ENCODE assay signal across 16 cellular contexts in the genomic region with DNA sequence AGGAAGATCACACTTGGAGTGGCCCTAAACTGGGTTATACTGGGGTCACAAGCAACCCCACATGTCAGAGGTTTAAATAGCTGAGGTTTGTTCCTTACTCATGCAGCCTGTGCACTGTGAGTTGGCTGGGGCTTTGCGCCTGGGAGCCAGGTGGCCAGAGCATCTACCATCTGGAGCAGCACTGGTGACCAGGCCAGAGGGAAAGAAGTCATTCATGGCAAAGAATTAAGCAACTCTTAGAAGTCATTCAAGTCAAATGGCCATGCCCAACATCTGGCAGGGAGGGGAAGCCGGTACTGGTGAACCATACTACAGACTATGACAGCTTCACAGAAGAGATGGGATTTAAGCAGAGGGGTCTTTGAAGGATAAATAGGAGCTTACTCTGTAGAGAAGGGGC.
DNase-seq lines count a peak whose midpoint lies in the region; ATAC-seq lines count a peak whose summit lies in the region.
"Had no signal": no experiment of that assay in that cellular context is flagged by ENCODE, and none has a peak within 500 bp of the region (broad histone marks: within the 10 kb centered on the region; RNA-seq: fewer than 3 reads in every experiment).

No MANE protein-coding gene starts in this region.

- peaks cover 0 to 4% of the 10 kb centered on the region in 2 donors for H3K27me3 Mint-ChIP-seq in CD8-positive, alpha-beta memory T cell
- no peaks in the 10 kb centered on the region for H3K27me3 Mint-ChIP-seq in dendritic cell treated with granulocyte-macrophage colony-stimulating factor and Interleukin-4, amounts not matched to agents 40 ng/mL and 50 ng/mL, for 4 days

- POLR2A ChIA-PET in CD8-positive, alpha-beta memory T cell (lab: Charles Lee) = no interaction called here

- intact Hi-C loops in dendritic cell treated with granulocyte-macrophage colony-stimulating factor and Interleukin-4, amounts not matched to agents 40 ng/mL and 50 ng/mL, for 4 days (cut with micrococcal nuclease) = no loop called here

- H3K36me3 ChIP-seq in CD8-positive, alpha-beta memory T cell (ENCODE audit: insufficient read depth, low read length) = no peaks in the 10 kb centered on the region

- H3K27me3 ChIP-seq in CD8-positive, alpha-beta memory T cell (ENCODE audit: insufficient read depth, low read length, poor library complexity, severe bottlenecking) = no peaks in the 10 kb centered on the region

- no peaks in the 10 kb centered on the region for H3K9me3 ChIP-seq in CD8-positive, alpha-beta memory T cell (ENCODE audit: low read length)

- peaks cover 0 to 4% (median 0%) of the 10 kb centered on the region in 5 donors for H3K9me3 Mint-ChIP-seq in CD8-positive, alpha-beta memory T cell
- H3K9me3 Mint-ChIP-seq in dendritic cell treated with granulocyte-macrophage colony-stimulating factor and Interleukin-4, amounts not matched to agents 40 ng/mL and 50 ng/mL, for 4 days = peaks cover 20% of the 10 kb centered on the region
- H3K9me3 Mint-ChIP-seq in stimulated activated effector memory CD8-positive, alpha-beta T cell treated with anti-CD3 and anti-CD28 coated beads, Interleukin-12 subunit alpha, Interleukin-12 subunit beta, amount 100 ng/mL, for 72 hours = peaks cover 3% of the 10 kb centered on the region

- DNase-seq in activated CD4-positive, CD25-positive, alpha-beta regulatory T cell treated with anti-CD3 and anti-CD28 coated beads, Interleukin-2, amount 50 U/mL, for 72 hours = peak; percentile 4
- no peak for DNase-seq in CD8-positive, alpha-beta memory T cell
- no peak for DNase-seq in stimulated activated effector memory CD8-positive, alpha-beta T cell treated with anti-CD3 and anti-CD28 coated beads, Interleukin-12 subunit alpha, Interleukin-12 subunit beta, amount 100 ng/mL, for 72 hours (ENCODE audit: low spot score in 2 of 2)
- DNase-seq in NCI-H2029 (lab: John Stamatoyannopoulos, UW) (no peak), D341Med (ENCODE audit: low spot score) (no peak)
- DNase-seq: 8988T; GF-D8; KG1; NCI-H1092; NCI-H1694; NCI-H226; NCI-H526 treated with DMSO at 0.1 percent for 48 hours; NK-92 treated with Interleukin-12 subunit alpha and Interleukin-12 subunit beta, amount 100 ng/mL, for 24 hours had no signal

- peak overlapping the region in 7 of 8 donors; percentile 11 to 95 (median 70) for H3K27ac Mint-ChIP-seq in CD8-positive, alpha-beta memory T cell
- peak overlapping the region; percentile 48 for H3K27ac Mint-ChIP-seq in dendritic cell treated with granulocyte-macrophage colony-stimulating factor and Interleukin-4, amounts not matched to agents 40 ng/mL and 50 ng/mL, for 4 days
- H3K27ac Mint-ChIP-seq in stimulated activated effector memory CD8-positive, alpha-beta T cell treated with anti-CD3 and anti-CD28 coated beads, Interleukin-12 subunit alpha, Interleukin-12 subunit beta, amount 100 ng/mL, for 72 hours = peak overlapping the region; percentile 53

- ATAC-seq in activated CD4-positive, CD25-positive, alpha-beta regulatory T cell treated with anti-CD3 and anti-CD28 coated beads, Interleukin-2, amount 50 U/mL, for 24 hours = no peak
- ATAC-seq in stimulated activated effector memory CD8-positive, alpha-beta T cell treated with anti-CD3 and anti-CD28 coated beads, Interleukin-12 subunit alpha, Interleukin-12 subunit beta, amount 100 ng/mL, for 72 hours = no peak
- no peak for ATAC-seq in HG03135 (IDR thresholded peaks at IDR 0.05; ENCODE audit: unreplicated experiment)

- CTCF ChIA-PET in CD8-positive, alpha-beta memory T cell (lab: Charles Lee) = interaction anchor here (0.9 kb wide), 1 partner anchor 96 kb away, joined by 3 read pairs; no protein-coding TSS in a partner anchor

- peaks cover 0 to 10% (median 5%) of the 10 kb centered on the region in 3 donors for H3K36me3 Mint-ChIP-seq in CD8-positive, alpha-beta memory T cell
- H3K36me3 Mint-ChIP-seq in dendritic cell treated with granulocyte-macrophage colony-stimulating factor and Interleukin-4, amounts not matched to agents 40 ng/mL and 50 ng/mL, for 4 days (ENCODE audit: low read depth) = peaks cover 14% of the 10 kb centered on the region
- H3K36me3 Mint-ChIP-seq in stimulated activated effector memory CD8-positive, alpha-beta T cell treated with anti-CD3 and anti-CD28 coated beads, Interleukin-12 subunit alpha, Interleukin-12 subunit beta, amount 100 ng/mL, for 72 hours = no peaks in the 10 kb centered on the region

- H3K4me1 ChIP-seq in CD8-positive, alpha-beta memory T cell (ENCODE audit: insufficient read depth, low read length) = peaks cover 16% of the 10 kb centered on the region

- H3K4me3 Mint-ChIP-seq in CD8-positive, alpha-beta memory T cell = no peak overlapping the region
- no peak overlapping the region for H3K4me3 Mint-ChIP-seq in dendritic cell treated with granulocyte-macrophage colony-stimulating factor and Interleukin-4, amounts not matched to agents 40 ng/mL and 50 ng/mL, for 4 days
- no peak overlapping the region for H3K4me3 Mint-ChIP-seq in stimulated activated effector memory CD8-positive, alpha-beta T cell treated with anti-CD3 and anti-CD28 coated beads, Interleukin-12 subunit alpha, Interleukin-12 subunit beta, amount 100 ng/mL, for 72 hours

- H3K4me3 ChIP-seq in CD8-positive, alpha-beta memory T cell (ENCODE audit: low read length) = no peak overlapping the region

- H3K27ac ChIP-seq in CD8-positive, alpha-beta memory T cell (ENCODE audit: low read depth, low read length) = no peak overlapping the region

- H3K4me1 Mint-ChIP-seq in CD8-positive, alpha-beta memory T cell = peaks cover 9 to 16% (median 11%) of the 10 kb centered on the region in 3 donors
- peaks cover 59% of the 10 kb centered on the region for H3K4me1 Mint-ChIP-seq in dendritic cell treated with granulocyte-macrophage colony-stimulating factor and Interleukin-4, amounts not matched to agents 40 ng/mL and 50 ng/mL, for 4 days (ENCODE audit: low read depth)
- H3K4me1 Mint-ChIP-seq in stimulated activated effector memory CD8-positive, alpha-beta T cell treated with anti-CD3 and anti-CD28 coated beads, Interleukin-12 subunit alpha, Interleukin-12 subunit beta, amount 100 ng/mL, for 72 hours = peaks cover 10% of the 10 kb centered on the region
